Comparison of ENCODE assay signal across 21 cellular contexts in genomic region chr10:112782176-112782907, GRCh38.
DNase-seq lines count a peak whose midpoint lies in the region; ATAC-seq and TF ChIP-seq lines count a peak whose summit lies in the region.
"Had no signal": no experiment of that assay in that cellular context is flagged by ENCODE, and none has a peak within 500 bp of the region (broad histone marks: within the 10 kb centered on the region; RNA-seq: fewer than 3 reads in every experiment).

No MANE protein-coding gene starts in this region.

- TF ChIP-seq EP300 in upper lobe of left lung (IDR thresholded peaks at IDR 0.05): no peak

- H3K9me3 ChIP-seq in colonic mucosa: no peaks in the 10 kb centered on the region
- no peaks in the 10 kb centered on the region for H3K9me3 ChIP-seq in upper lobe of left lung

- TF ChIP-seq CTCF in colonic mucosa (IDR thresholded peaks at IDR 0.05): no peak
- no peak for TF ChIP-seq CTCF in osteocyte (IDR thresholded peaks at IDR 0.05)
- no peak for TF ChIP-seq CTCF in upper lobe of left lung (IDR thresholded peaks at IDR 0.05)

- H3K36me3 Mint-ChIP-seq in osteocyte (ENCODE audit: unreplicated experiment): peaks cover 5% of the 10 kb centered on the region

- H3K9me3 Mint-ChIP-seq in osteocyte (ENCODE audit: unreplicated experiment): peaks cover 13% of the 10 kb centered on the region
- H3K9me3 Mint-ChIP-seq: activated CD4-positive, alpha-beta memory T cell treated with anti-CD3 and anti-CD28 coated beads, Interleukin-2, amount 10 ng/mL, durations not matched to agents 7 days and 5 days; activated naive CD4-positive, alpha-beta T cell treated with anti-CD3 and anti-CD28 coated beads, Interleukin-2, amount 10 ng/mL, durations not matched to agents 7 days and 5 days; nephron progenitor cell; T-helper 1 cell treated with Interleukin-12 subunit alpha and Interleukin-12 subunit beta and Interleukin-4 antibody, amounts not matched to agents 30 μg/mL and 1 μg/mL, for 36 hours had no signal

- ATAC-seq in left cardiac atrium (peak; percentile 83 to 95), upper lobe of left lung (ENCODE audit: low FRiP score in 2 of 2) (peak; percentile 47 to 51)
- ATAC-seq in activated CD4-positive, CD25-positive, alpha-beta regulatory T cell treated with anti-CD3 and anti-CD28 coated beads, Interleukin-2, amount 50 U/mL, for 24 hours: no peak
- ATAC-seq: HCT116; stimulated activated naive CD8-positive, alpha-beta T cell treated with anti-CD3 and anti-CD28 coated beads, Interleukin-15, amount 100 ng/mL, for 72 hours had no signal

- H3K9ac ChIP-seq in colonic mucosa (ENCODE audit: low read depth in 2 of 2, low read length in 2 of 2): no peak overlapping the region

- H3K36me3 ChIP-seq in colonic mucosa (no peaks in the 10 kb centered on the region), upper lobe of left lung (no peaks in the 10 kb centered on the region)

- no peak for TF ChIP-seq POLR2A in upper lobe of left lung (IDR thresholded peaks at IDR 0.05)

- H3K27ac ChIP-seq in colonic mucosa (no peak overlapping the region), upper lobe of left lung (no peak overlapping the region)
- H3K27ac ChIP-seq: dorsolateral prefrontal cortex, epithelial cell of prostate had no signal

- WGBS in upper lobe of left lung, 2 donors: 84 to 88% methylated on average over 16 to 18 of the region's 18 CpGs

- H3K4me1 ChIP-seq in colonic mucosa: no peaks in the 10 kb centered on the region
- H3K4me1 ChIP-seq in upper lobe of left lung: peaks cover 0 to 6% (median 5%) of the 10 kb centered on the region in 4 donors

- H3K27me3 ChIP-seq in colonic mucosa: no peaks in the 10 kb centered on the region
- no peaks in the 10 kb centered on the region for H3K27me3 ChIP-seq in upper lobe of left lung
- H3K27me3 ChIP-seq: dorsolateral prefrontal cortex had no signal

- no peak overlapping the region for H3K27ac Mint-ChIP-seq in osteocyte (ENCODE audit: unreplicated experiment)
- H3K27ac Mint-ChIP-seq: activated CD4-positive, alpha-beta memory T cell treated with anti-CD3 and anti-CD28 coated beads, Interleukin-2, amount 10 ng/mL, durations not matched to agents 7 days and 5 days; activated naive CD4-positive, alpha-beta T cell treated with anti-CD3 and anti-CD28 coated beads, Interleukin-2, amount 10 ng/mL, durations not matched to agents 7 days and 5 days; activated T-cell treated with anti-CD3 and anti-CD28 coated beads, Interleukin-2, amount 50 U/mL, for 24 hours; memory B cell; stimulated activated naive CD8-positive, alpha-beta T cell treated with anti-CD3 and anti-CD28 coated beads, Interleukin-15, amount 100 ng/mL, for 72 hours; T-helper 1 cell treated with Interleukin-12 subunit alpha and Interleukin-12 subunit beta and Interleukin-4 antibody, amounts not matched to agents 30 μg/mL and 1 μg/mL, for 36 hours had no signal

- intact Hi-C loops in colonic mucosa (cut with DNase I): no loop called here
- intact Hi-C loops in left cardiac atrium (cut with DNase I): no loop called here

- peaks cover 2% of the 10 kb centered on the region for H3K27me3 Mint-ChIP-seq in osteocyte (ENCODE audit: unreplicated experiment)
- H3K27me3 Mint-ChIP-seq: activated CD4-positive, alpha-beta memory T cell treated with anti-CD3 and anti-CD28 coated beads, Interleukin-2, amount 10 ng/mL, durations not matched to agents 7 days and 5 days; activated naive CD4-positive, alpha-beta T cell treated with anti-CD3 and anti-CD28 coated beads, Interleukin-2, amount 10 ng/mL, durations not matched to agents 7 days and 5 days; activated T-cell treated with anti-CD3 and anti-CD28 coated beads, Interleukin-2, amount 50 U/mL, for 24 hours; memory B cell; stimulated activated naive CD8-positive, alpha-beta T cell treated with anti-CD3 and anti-CD28 coated beads, Interleukin-15, amount 100 ng/mL, for 72 hours had no signal

- H3K4me3 Mint-ChIP-seq in osteocyte (ENCODE audit: unreplicated experiment): no peak overlapping the region
- H3K4me3 Mint-ChIP-seq: activated CD4-positive, alpha-beta memory T cell treated with anti-CD3 and anti-CD28 coated beads, Interleukin-2, amount 10 ng/mL, durations not matched to agents 7 days and 5 days; activated naive CD4-positive, alpha-beta T cell treated with anti-CD3 and anti-CD28 coated beads, Interleukin-2, amount 10 ng/mL, durations not matched to agents 7 days and 5 days; activated T-cell treated with anti-CD3 and anti-CD28 coated beads, Interleukin-2, amount 50 U/mL, for 24 hours; memory B cell; nephron progenitor cell; stimulated activated naive CD8-positive, alpha-beta T cell treated with anti-CD3 and anti-CD28 coated beads, Interleukin-15, amount 100 ng/mL, for 72 hours; T-helper 1 cell treated with Interleukin-12 subunit alpha and Interleukin-12 subunit beta and Interleukin-4 antibody, amounts not matched to agents 30 μg/mL and 1 μg/mL, for 36 hours had no signal

- peaks cover 17% of the 10 kb centered on the region for H3K4me1 Mint-ChIP-seq in osteocyte (ENCODE audit: unreplicated experiment)
- H3K4me1 Mint-ChIP-seq: activated CD4-positive, alpha-beta memory T cell treated with anti-CD3 and anti-CD28 coated beads, Interleukin-2, amount 10 ng/mL, durations not matched to agents 7 days and 5 days; activated naive CD4-positive, alpha-beta T cell treated with anti-CD3 and anti-CD28 coated beads, Interleukin-2, amount 10 ng/mL, durations not matched to agents 7 days and 5 days; stimulated activated naive CD8-positive, alpha-beta T cell treated with anti-CD3 and anti-CD28 coated beads, Interleukin-15, amount 100 ng/mL, for 72 hours had no signal

- H3K4me3 ChIP-seq in colonic mucosa (no peak overlapping the region), upper lobe of left lung (no peak overlapping the region)
- H3K4me3 ChIP-seq: dorsolateral prefrontal cortex had no signal

- DNase-seq in colonic mucosa: peak; percentile 49
- peak; percentile 78 for DNase-seq in left cardiac atrium
- DNase-seq in osteocyte (ENCODE audit: extremely low spot score, unreplicated experiment): peak; percentile 64
- DNase-seq in upper lobe of left lung: no peak
- no peak for DNase-seq in stimulated activated naive CD4-positive, alpha-beta T cell treated with Interleukin-2 at 50 U/mL for 16 hours (lab: John Stamatoyannopoulos, UW)
- DNase-seq in HuH-7.5 (ENCODE audit: low spot score): no peak
- DNase-seq: activated CD4-positive, alpha-beta memory T cell treated with anti-CD3 and anti-CD28 coated beads, Interleukin-2, amount 10 ng/mL, durations not matched to agents 7 days and 5 days; activated naive CD4-positive, alpha-beta T cell treated with anti-CD3 and anti-CD28 coated beads, Interleukin-2, amount 10 ng/mL, durations not matched to agents 7 days and 5 days; activated T-cell treated with anti-CD3 and anti-CD28 coated beads, Interleukin-2, amount 50 U/mL, for 24 hours; dorsolateral prefrontal cortex; NCI-H1048; NCI-H2081 treated with DMSO at 0.1 percent for 48 hours; NCI-H510A; nephron progenitor cell; retina; stimulated activated naive CD8-positive, alpha-beta T cell treated with anti-CD3 and anti-CD28 coated beads, Interleukin-15, amount 100 ng/mL, for 72 hours had no signal

Comparison
In these comparisons a context has a peak if more than half of its experiments do, and no peak if none do; other contexts are left out.
1. DNase-seq: peak in colonic mucosa (single experiment), left cardiac atrium (single experiment) and osteocyte (single experiment); none in upper lobe of left lung (0 of 2), stimulated activated naive CD4-positive, alpha-beta T cell treated with Interleukin-2 at 50 U/mL for 16 hours (single experiment) and HuH-7.5 (single experiment).
2. ATAC-seq: peak in left cardiac atrium (2 of 2) and upper lobe of left lung (2 of 2); none in activated CD4-positive, CD25-positive, alpha-beta regulatory T cell treated with anti-CD3 and anti-CD28 coated beads, Interleukin-2, amount 50 U/mL, for 24 hours (0 of 2).